ENCODE assay signal across 1 cellular context in the genomic region with DNA sequence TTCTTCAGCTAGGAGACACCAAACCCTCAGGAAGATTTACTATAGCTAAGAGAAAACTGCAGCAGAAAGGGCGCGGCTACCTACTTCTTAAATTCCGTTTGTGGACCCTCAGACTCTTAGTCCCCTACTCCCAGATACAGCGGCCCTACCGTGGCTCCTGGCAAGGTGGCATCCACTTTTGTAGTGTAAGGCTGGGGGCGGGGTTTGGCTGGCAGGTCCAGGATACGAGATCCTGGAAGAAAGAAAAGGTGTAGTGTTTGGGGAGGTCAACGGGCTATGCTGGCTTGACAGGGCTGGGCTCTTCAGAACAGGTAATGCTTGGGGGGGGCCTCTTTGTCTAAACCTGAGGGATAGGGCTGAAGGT.
TF ChIP-seq lines count a peak whose summit lies in the region.

No MANE protein-coding gene starts in this region.

TF ChIP-seq in H1, 55 proteins besides CTCF, POLR2A, EP300 and RAD21:
- TF ChIP-seq TAF1 (IDR thresholded peaks at IDR 0.05; ENCODE audit: low read depth, low read length) = peak; percentile 19; the same call in 1 of the 2 replicates
- peak; percentile 13 for TF ChIP-seq KDM4A (IDR thresholded peaks at IDR 0.05; ENCODE audit: low read depth, low read length, severe bottlenecking)
- peak; percentile 36 for TF ChIP-seq TAF7 (optimal IDR thresholded peaks at IDR 0.05; ENCODE audit: borderline replicate concordance, low read depth, low read length)
- TF ChIP-seq SIN3A (conservative IDR thresholded peaks at IDR 0.05 in 1 of 2, IDR thresholded peaks at IDR 0.05 in 1 of 2; ENCODE audit: low read depth in 1 of 2, low read length in 2 of 2) = no peak
- TF ChIP-seq HDAC2 (IDR thresholded peaks at IDR 0.05; ENCODE audit: borderline replicate concordance in 1 of 2, low read depth in 2 of 2, low read length in 2 of 2) = peak in 1 of 2 experiments; percentile 17; a peak in 1 of 4 replicates
- no peak for TF ChIP-seq SP4 (IDR thresholded peaks at IDR 0.05; ENCODE audit: low read length)
- TF ChIP-seq CBX5 (IDR thresholded peaks at IDR 0.05; ENCODE audit: low read depth, low read length) = no peak
